Comparison of ENCODE assay signal across 19 cellular contexts in genomic region chr7:104621332-104621731, GRCh38.
DNase-seq lines count a peak whose midpoint lies in the region; ATAC-seq, FAIRE-seq and TF ChIP-seq lines count a peak whose summit lies in the region.
"Had no signal": no experiment of that assay in that cellular context is flagged by ENCODE, and none has a peak within 500 bp of the region (broad histone marks: within the 10 kb centered on the region; RNA-seq: fewer than 3 reads in every experiment).

No MANE protein-coding gene starts in this region.

- ATAC-seq in HG02870 (IDR thresholded peaks at IDR 0.05; ENCODE audit: unreplicated experiment): peak; percentile 93
- ATAC-seq in HG03520 (IDR thresholded peaks at IDR 0.05; ENCODE audit: unreplicated experiment): peak; percentile 48
- ATAC-seq in stimulated activated effector memory CD8-positive, alpha-beta T cell treated with anti-CD3 and anti-CD28 coated beads, Interleukin-12 subunit alpha, Interleukin-12 subunit beta, amount 100 ng/mL, for 72 hours: peak; percentile 47
- ATAC-seq in esophagus mucosa: no peak
- ATAC-seq: CD8-positive, alpha-beta T cell; PC-3 had no signal

- H3K4me3 Mint-ChIP-seq in stimulated activated effector memory CD8-positive, alpha-beta T cell treated with anti-CD3 and anti-CD28 coated beads, Interleukin-12 subunit alpha, Interleukin-12 subunit beta, amount 100 ng/mL, for 72 hours: no peak overlapping the region
- H3K4me3 Mint-ChIP-seq: CD8-positive, alpha-beta T cell had no signal

- no peaks in the 10 kb centered on the region for H3K36me3 Mint-ChIP-seq in stimulated activated effector memory CD8-positive, alpha-beta T cell treated with anti-CD3 and anti-CD28 coated beads, Interleukin-12 subunit alpha, Interleukin-12 subunit beta, amount 100 ng/mL, for 72 hours
- H3K36me3 Mint-ChIP-seq: CD8-positive, alpha-beta T cell had no signal

- no peak for FAIRE-seq in D721Med (lab: Jason Lieb, UNC)

- DNase-seq in stimulated activated CD4-positive, alpha-beta T cell treated with anti-CD3 and anti-CD28 coated beads, Interleukin-1b, Interleukin-23, amount 100 ng/mL, for 48 hours: peak; percentile 5
- no peak for DNase-seq in stimulated activated CD4-positive, alpha-beta T cell treated with anti-CD3 and anti-CD28 coated beads, Interleukin-4, amount 100 ng/mL, for 24 hours
- no peak for DNase-seq in stimulated activated effector memory CD8-positive, alpha-beta T cell treated with anti-CD3 and anti-CD28 coated beads, Interleukin-12 subunit alpha, Interleukin-12 subunit beta, amount 100 ng/mL, for 72 hours (ENCODE audit: low spot score in 2 of 2)
- no peak for DNase-seq in D721Med (ENCODE audit: insufficient read length, low spot score)
- DNase-seq in AML-193 (lab: John Stamatoyannopoulos, UW): no peak
- DNase-seq: Calu3; CD8-positive, alpha-beta T cell; Kasumi-1; NCI-H1105; NCI-H510A treated with DMSO at 0.1 percent for 48 hours; NCI-H774; PC-3; RPMI8226; SHP77 treated with DMSO at 0.1 percent for 48 hours; T-helper 1 cell; T-helper 9 cell had no signal

- TF ChIP-seq CTCF in D721Med (IDR thresholded peaks at IDR 0.05; ENCODE audit: insufficient read depth, missing control alignments): no peak

- H3K4me1 Mint-ChIP-seq in stimulated activated effector memory CD8-positive, alpha-beta T cell treated with anti-CD3 and anti-CD28 coated beads, Interleukin-12 subunit alpha, Interleukin-12 subunit beta, amount 100 ng/mL, for 72 hours: no peaks in the 10 kb centered on the region

- H3K9me3 Mint-ChIP-seq in stimulated activated effector memory CD8-positive, alpha-beta T cell treated with anti-CD3 and anti-CD28 coated beads, Interleukin-12 subunit alpha, Interleukin-12 subunit beta, amount 100 ng/mL, for 72 hours: no peaks in the 10 kb centered on the region
- H3K9me3 Mint-ChIP-seq: CD8-positive, alpha-beta T cell had no signal

- no peak overlapping the region for H3K27ac Mint-ChIP-seq in stimulated activated effector memory CD8-positive, alpha-beta T cell treated with anti-CD3 and anti-CD28 coated beads, Interleukin-12 subunit alpha, Interleukin-12 subunit beta, amount 100 ng/mL, for 72 hours
- H3K27ac Mint-ChIP-seq: CD8-positive, alpha-beta T cell had no signal
